ENCODE assay signal across 8 cellular contexts in genomic region chr17:41417576-41418015, GRCh38. TPM values are rescaled to one million over a fixed set of nuclear protein-coding genes. Genes with fewer than 3 reads are reported as not detected.
DNase-seq lines count a peak whose midpoint lies in the region; ATAC-seq and TF ChIP-seq lines count a peak whose summit lies in the region.

No MANE protein-coding gene starts in this region.

- no peak overlapping the region for H3K9ac ChIP-seq in OCI-LY3 (ENCODE audit: low read length)

- H3K4me1 ChIP-seq in OCI-LY3 (ENCODE audit: low read length): no peaks in the 10 kb centered on the region
- no peaks in the 10 kb centered on the region for H3K4me1 ChIP-seq in body of pancreas

- peak; percentile 46 for ATAC-seq in stimulated activated naive CD8-positive, alpha-beta T cell treated with anti-CD3 and anti-CD28 coated beads, Interleukin-15, amount 100 ng/mL, for 72 hours
- no peak for ATAC-seq in stimulated activated naive CD8-positive, alpha-beta T cell treated with anti-CD3 and anti-CD28 coated beads, Interleukin-15, Interleukin-2, amounts not matched to agents 100 U/mL and 50 U/mL, for 24 hours
- no peak for ATAC-seq in body of pancreas

- intact Hi-C loops in body of pancreas (cut with DNase I) (no loop called here), head of caudate nucleus (cut with DNase I) (no loop called here)

- no peak for DNase-seq in stimulated activated naive CD8-positive, alpha-beta T cell treated with anti-CD3 and anti-CD28 coated beads, Interleukin-15, amount 100 ng/mL, for 72 hours
- DNase-seq in stimulated activated naive CD8-positive, alpha-beta T cell treated with anti-CD3 and anti-CD28 coated beads, Interleukin-15, Interleukin-2, amounts not matched to agents 100 U/mL and 50 U/mL, for 24 hours: no peak
- peak; percentile 24 for DNase-seq in fibroblast of villous mesenchyme (ENCODE audit: low read depth)
- DNase-seq in body of pancreas: no peak
- no peak for DNase-seq in T-helper 2 cell
- no peak for DNase-seq in activated CD4-positive, CD25-positive, alpha-beta regulatory T cell (lab: John Stamatoyannopoulos, UW)
- no peak for DNase-seq in head of caudate nucleus

- WGBS in body of pancreas, 2 donors: 51 to 61% methylated on average over 4 of the region's 4 CpGs

- H3K4me3 ChIP-seq in OCI-LY3 (ENCODE audit: low read length): no peak overlapping the region
- no peak overlapping the region for H3K4me3 ChIP-seq in fibroblast of villous mesenchyme (ENCODE audit: low read depth, low read length)
- no peak overlapping the region for H3K4me3 ChIP-seq in body of pancreas

- TF ChIP-seq CTCF in OCI-LY3 (IDR thresholded peaks at IDR 0.05; ENCODE audit: low read depth, low read length) (peak; percentile 43), fibroblast of villous mesenchyme (IDR thresholded peaks at IDR 0.05; ENCODE audit: insufficient read depth, low read depth, low read length) (peak; percentile 38), body of pancreas (IDR thresholded peaks at IDR 0.05) (peak in 3 of 7 experiments; percentile 3 to 16 (median 6))

- H4K20me1 ChIP-seq in OCI-LY3 (ENCODE audit: insufficient read depth, low read length): no peaks in the 10 kb centered on the region

- H2AFZ ChIP-seq in OCI-LY3 (ENCODE audit: low read depth, low read length): no peak overlapping the region

- H3K27ac ChIP-seq in OCI-LY3 (ENCODE audit: low read length) (no peak overlapping the region), body of pancreas (no peak overlapping the region)

- peaks cover 20% of the 10 kb centered on the region for H3K4me1 Mint-ChIP-seq in stimulated activated naive CD8-positive, alpha-beta T cell treated with anti-CD3 and anti-CD28 coated beads, Interleukin-15, amount 100 ng/mL, for 72 hours

- no peak overlapping the region for H3K4me3 Mint-ChIP-seq in stimulated activated naive CD8-positive, alpha-beta T cell treated with anti-CD3 and anti-CD28 coated beads, Interleukin-15, amount 100 ng/mL, for 72 hours

- H3K9me3 ChIP-seq in OCI-LY3 (ENCODE audit: insufficient read depth, low read length) (no peaks in the 10 kb centered on the region), body of pancreas (no peaks in the 10 kb centered on the region)

- no peak overlapping the region for H3K4me2 ChIP-seq in OCI-LY3 (ENCODE audit: low read length)

- H3K27me3 Mint-ChIP-seq in stimulated activated naive CD8-positive, alpha-beta T cell treated with anti-CD3 and anti-CD28 coated beads, Interleukin-15, amount 100 ng/mL, for 72 hours: no peaks in the 10 kb centered on the region

- H3K36me3 ChIP-seq in OCI-LY3 (replicated peaks; ENCODE audit: low read depth, low read length) (no peaks in the 10 kb centered on the region), body of pancreas (replicated peaks in 1 of 2; ENCODE audit: insufficient read depth in 1 of 2, low read depth in 2 of 2) (no peaks in the 10 kb centered on the region)

- TF ChIP-seq POLR2A in body of pancreas (IDR thresholded peaks at IDR 0.05): no peak

- H3K79me2 ChIP-seq in OCI-LY3 (ENCODE audit: low read length): no peaks in the 10 kb centered on the region

- no peak overlapping the region for H3K27ac Mint-ChIP-seq in stimulated activated naive CD8-positive, alpha-beta T cell treated with anti-CD3 and anti-CD28 coated beads, Interleukin-15, amount 100 ng/mL, for 72 hours

- peaks cover 15% of the 10 kb centered on the region for H3K27me3 ChIP-seq in OCI-LY3 (ENCODE audit: low read depth, low read length)
- no peaks in the 10 kb centered on the region for H3K27me3 ChIP-seq in body of pancreas

- no peaks in the 10 kb centered on the region for H3K9me3 Mint-ChIP-seq in stimulated activated naive CD8-positive, alpha-beta T cell treated with anti-CD3 and anti-CD28 coated beads, Interleukin-15, amount 100 ng/mL, for 72 hours

RNA-seq across cellular contexts. Expression of gene KRT37, which starts 6.8 kb away (rescaled TPM):
- total RNA-seq in fibroblast of villous mesenchyme (not detected in 2 replicates), body of pancreas (not detected)

RNA-seq across cellular contexts. Expression of gene KRT31, which starts 20.2 kb away (rescaled TPM):
- total RNA-seq in fibroblast of villous mesenchyme (not detected in 2 replicates), body of pancreas (not detected)

RNA-seq across cellular contexts. Expression of gene KRT38, which starts 23.2 kb away (rescaled TPM):
- total RNA-seq in fibroblast of villous mesenchyme (under 0.01 TPM in 1 of 2 replicates, not detected in the other), body of pancreas (not detected)

RNA-seq across cellular contexts. Expression of gene KRT34, which starts 35.5 kb away (rescaled TPM):
- total RNA-seq in fibroblast of villous mesenchyme: 26.7 and 28.9 TPM in 2 replicates
- not detected for total RNA-seq in body of pancreas

RNA-seq across cellular contexts. Expression of gene KRT33B, which starts 48.0 kb away (rescaled TPM):
- total RNA-seq in fibroblast of villous mesenchyme (under 0.01 and 0.32 TPM in 2 replicates), body of pancreas (not detected)
